In genomic region chr7:86904949-86905834, GRCh38 we compare ENCODE assay signal across 9 cellular contexts.
DNase-seq lines count a peak whose midpoint lies in the region; ATAC-seq lines count a peak whose summit lies in the region.
"Had no signal": no experiment of that assay in that cellular context is flagged by ENCODE, and none has a peak within 500 bp of the region (broad histone marks: within the 10 kb centered on the region; RNA-seq: fewer than 3 reads in every experiment).

No MANE protein-coding gene starts in this region.

- no peaks in the 10 kb centered on the region for H3K27me3 Mint-ChIP-seq in activated CD4-positive, alpha-beta T cell treated with anti-CD3 and anti-CD28 coated beads, Interleukin-2, amount 10 ng/mL, durations not matched to agents 7 days and 5 days
- H3K27me3 Mint-ChIP-seq: dendritic cell treated with granulocyte-macrophage colony-stimulating factor and Interleukin-4, amounts not matched to agents 40 ng/mL and 50 ng/mL, for 4 days had no signal

- no peaks in the 10 kb centered on the region for H3K4me1 ChIP-seq in SJCRH30

- no peaks in the 10 kb centered on the region for H3K36me3 ChIP-seq in SJCRH30

- CTCF ChIA-PET in activated CD4-positive, alpha-beta T cell treated with anti-CD3 and anti-CD28 coated beads, Interleukin-2, amount 10 ng/mL, durations not matched to agents 7 days and 5 days (lab: Charles Lee): interaction anchor here (0.5 to 0.7 kb wide), 4 partner anchors 116 to 1341 kb away, joined by 3 to 9 read pairs (median 3); no protein-coding TSS in a partner anchor

- no peaks in the 10 kb centered on the region for H3K9me3 Mint-ChIP-seq in activated CD4-positive, alpha-beta T cell treated with anti-CD3 and anti-CD28 coated beads, Interleukin-2, amount 10 ng/mL, durations not matched to agents 7 days and 5 days
- H3K9me3 Mint-ChIP-seq: dendritic cell treated with granulocyte-macrophage colony-stimulating factor and Interleukin-4, amounts not matched to agents 40 ng/mL and 50 ng/mL, for 4 days had no signal

- H3K27me3 ChIP-seq in SJCRH30: no peaks in the 10 kb centered on the region

- H3K36me3 Mint-ChIP-seq in activated CD4-positive, alpha-beta T cell treated with anti-CD3 and anti-CD28 coated beads, Interleukin-2, amount 10 ng/mL, durations not matched to agents 7 days and 5 days (ENCODE audit: low read depth): no peaks in the 10 kb centered on the region

- H3K4me3 ChIP-seq in SJCRH30: no peak overlapping the region

- peak; percentile 5 for DNase-seq in stimulated activated CD4-positive, alpha-beta T cell treated with anti-CD3 and anti-CD28 coated beads, Interleukin-15, amount 100 ng/mL, for 24 hours
- DNase-seq in stimulated activated CD4-positive, alpha-beta T cell treated with anti-CD3 and anti-CD28 coated beads, Interleukin-12 subunit alpha, Interleukin-12 subunit beta, amount 100 ng/mL, for 4 hours: no peak
- DNase-seq in SJCRH30 (peak; percentile 8 to 57), hepatic stellate cell (ENCODE audit: low spot score) (peak; percentile 1)
- DNase-seq in activated CD4-positive, alpha-beta T cell treated with anti-CD3 and anti-CD28 coated beads for 4 hours: no peak
- no peak for DNase-seq in activated CD4-positive, alpha-beta T cell treated with anti-CD3 and anti-CD28 coated beads, Interleukin-2, amount 10 ng/mL, durations not matched to agents 7 days and 5 days

- H3K27ac Mint-ChIP-seq in activated CD4-positive, alpha-beta T cell treated with anti-CD3 and anti-CD28 coated beads, Interleukin-2, amount 10 ng/mL, durations not matched to agents 7 days and 5 days: no peak overlapping the region
- H3K27ac Mint-ChIP-seq: dendritic cell treated with granulocyte-macrophage colony-stimulating factor and Interleukin-4, amounts not matched to agents 40 ng/mL and 50 ng/mL, for 4 days had no signal

- POLR2A ChIA-PET in activated CD4-positive, alpha-beta T cell treated with anti-CD3 and anti-CD28 coated beads, Interleukin-2, amount 10 ng/mL, durations not matched to agents 7 days and 5 days (lab: Charles Lee): no interaction called here

- no peaks in the 10 kb centered on the region for H3K9me3 ChIP-seq in SJCRH30 (replicated peaks)

- H3K4me3 Mint-ChIP-seq in activated CD4-positive, alpha-beta T cell treated with anti-CD3 and anti-CD28 coated beads, Interleukin-2, amount 10 ng/mL, durations not matched to agents 7 days and 5 days: no peak overlapping the region
- H3K4me3 Mint-ChIP-seq: dendritic cell treated with granulocyte-macrophage colony-stimulating factor and Interleukin-4, amounts not matched to agents 40 ng/mL and 50 ng/mL, for 4 days had no signal

- ATAC-seq in HG03342 (IDR thresholded peaks at IDR 0.05; ENCODE audit: unreplicated experiment) (peak; percentile 65), HG03045 (IDR thresholded peaks at IDR 0.05; ENCODE audit: unreplicated experiment) (no peak)

- no peaks in the 10 kb centered on the region for H3K4me1 Mint-ChIP-seq in activated CD4-positive, alpha-beta T cell treated with anti-CD3 and anti-CD28 coated beads, Interleukin-2, amount 10 ng/mL, durations not matched to agents 7 days and 5 days

- H3K27ac ChIP-seq in SJCRH30: no peak overlapping the region

Comparison
In these comparisons a context has a peak if more than half of its experiments do, and no peak if none do; other contexts are left out.
1. DNase-seq: peak in stimulated activated CD4-positive, alpha-beta T cell treated with anti-CD3 and anti-CD28 coated beads, Interleukin-15, amount 100 ng/mL, for 24 hours (single experiment), SJCRH30 (2 of 2) and hepatic stellate cell (single experiment); none in stimulated activated CD4-positive, alpha-beta T cell treated with anti-CD3 and anti-CD28 coated beads, Interleukin-12 subunit alpha, Interleukin-12 subunit beta, amount 100 ng/mL, for 4 hours (single experiment), activated CD4-positive, alpha-beta T cell treated with anti-CD3 and anti-CD28 coated beads for 4 hours (0 of 2) and activated CD4-positive, alpha-beta T cell treated with anti-CD3 and anti-CD28 coated beads, Interleukin-2, amount 10 ng/mL, durations not matched to agents 7 days and 5 days (single experiment).